ENCODE assay signal across 8 cellular contexts in genomic region chr7:80916770-80917681, GRCh38. TPM values are rescaled to one million over a fixed set of nuclear protein-coding genes. Genes with fewer than 3 reads are reported as not detected.
DNase-seq lines count a peak whose midpoint lies in the region; ATAC-seq, FAIRE-seq and TF ChIP-seq lines count a peak whose summit lies in the region.

No MANE protein-coding gene starts in this region.

- no peak overlapping the region for H2AFZ ChIP-seq in osteoblast (ENCODE audit: low read length)

- ATAC-seq in GM21723 (IDR thresholded peaks at IDR 0.05; ENCODE audit: unreplicated experiment): no peak

- no peak for TF ChIP-seq POLR2A in GM12892 (IDR thresholded peaks at IDR 0.05; ENCODE audit: low read depth, low read length)

- H3K27ac ChIP-seq in osteoblast (ENCODE audit: low read depth, low read length): peak overlapping the region; percentile 35

- H3K9me3 ChIP-seq in osteoblast (ENCODE audit: low read depth, low read length): no peaks in the 10 kb centered on the region

- H3K27me3 ChIP-seq in osteoblast (ENCODE audit: insufficient read depth, low read length): no peaks in the 10 kb centered on the region

- H3K4me3 ChIP-seq in epithelial cell of esophagus (ENCODE audit: low read length): peak overlapping the region; percentile 98
- H3K4me3 ChIP-seq in osteoblast (ENCODE audit: insufficient read depth, low read length): peak overlapping the region; percentile 87

- peaks cover 61% of the 10 kb centered on the region for H3K79me2 ChIP-seq in osteoblast (ENCODE audit: insufficient read depth, low read length)

- peaks cover 7% of the 10 kb centered on the region for H4K20me1 ChIP-seq in osteoblast (ENCODE audit: insufficient read depth, low read length)

- DNase-seq in DMS53 treated with DMSO at 0.1 percent for 48 hours (lab: John Stamatoyannopoulos, UW; ENCODE audit: unreplicated experiment): peak; percentile 41
- peak; percentile 5 for DNase-seq in NCI-H446 treated with DMSO at 0.1 percent for 48 hours (lab: John Stamatoyannopoulos, UW)
- peak; percentile 90 for DNase-seq in epithelial cell of esophagus (ENCODE audit: low read depth)
- peak; percentile 65 for DNase-seq in osteoblast (ENCODE audit: insufficient read length, low spot score, missing footprints)
- no peak for DNase-seq in GM12892 (ENCODE audit: insufficient read length)
- DNase-seq in NCI-H1436 (lab: John Stamatoyannopoulos, UW): no peak
- no peak for DNase-seq in DMS153 (lab: John Stamatoyannopoulos, UW)

- H3K4me2 ChIP-seq in osteoblast (ENCODE audit: insufficient read depth, low read length): peak overlapping the region; percentile 81

- FAIRE-seq in GM12892 (lab: Jason Lieb, UNC): no peak

- TF ChIP-seq CTCF in epithelial cell of esophagus (IDR thresholded peaks at IDR 0.05; ENCODE audit: insufficient read depth, low read depth, low read length, missing control alignments) (peak; percentile 55), osteoblast (IDR thresholded peaks at IDR 0.05; ENCODE audit: extremely low read depth, low read depth, low read length) (peak; percentile 56)

- H3K4me1 ChIP-seq in osteoblast (ENCODE audit: insufficient read depth, low read length): peaks cover 13% of the 10 kb centered on the region

- H3K36me3 ChIP-seq in osteoblast (ENCODE audit: insufficient read depth, low read length): peaks cover 18% of the 10 kb centered on the region

RNA-seq across cellular contexts. Expression of gene SEMA3C, which starts 1.8 kb away (rescaled TPM):
- 388 and 421 TPM in 2 replicates for total RNA-seq in osteoblast
- polyA plus RNA-seq in GM12892 (2012; ENCODE audit: missing spikeins): not detected

Comparison
In these comparisons a context has a peak if more than half of its experiments do, and no peak if none do; other contexts are left out.
1. DNase-seq: peak in DMS53 treated with DMSO at 0.1 percent for 48 hours (single experiment), NCI-H446 treated with DMSO at 0.1 percent for 48 hours (single experiment), epithelial cell of esophagus (single experiment) and osteoblast (single experiment); none in GM12892 (single experiment), NCI-H1436 (single experiment) and DMS153 (single experiment).